In genomic region chr6:150068786-150069648, GRCh38 we compare ENCODE assay signal across 8 cellular contexts. TPM values are rescaled to one million over a fixed set of nuclear protein-coding genes. Genes with fewer than 3 reads are reported as not detected.
DNase-seq lines count a peak whose midpoint lies in the region; ATAC-seq and TF ChIP-seq lines count a peak whose summit lies in the region.

TSS of gene ULBP3 (minus strand) at chr6:150069121. CDS start at chr6:150069066, 55 bp downstream.

- no peaks in the 10 kb centered on the region for H3K79me2 ChIP-seq in OCI-LY1 (ENCODE audit: insufficient read depth, low read length)

- ATAC-seq in GM18517 (IDR thresholded peaks at IDR 0.05; ENCODE audit: unreplicated experiment) (peak; percentile 52), HG03196 (IDR thresholded peaks at IDR 0.05; ENCODE audit: unreplicated experiment) (peak; percentile 70), esophagus mucosa (peak; percentile 90)
- peak; percentile 88 to 93 for ATAC-seq in activated T-cell treated with anti-CD3 and anti-CD28 coated beads, Interleukin-2, amount 50 U/mL, for 4 hours

- H4K20me1 ChIP-seq in OCI-LY1 (ENCODE audit: insufficient read depth, low read length) = no peaks in the 10 kb centered on the region

- peak; percentile 66; the same call in 1 of the 2 replicates for TF ChIP-seq CTCF in OCI-LY1 (IDR thresholded peaks at IDR 0.05; ENCODE audit: low read length)

- H3K9me2 ChIP-seq in OCI-LY1 (ENCODE audit: low read depth, low read length) = no peaks in the 10 kb centered on the region

- H3K4me3 ChIP-seq in OCI-LY1 (ENCODE audit: low read depth, low read length, poor library complexity, severe bottlenecking) (peak within 1 kb of the TSS; percentile 72), muscle layer of duodenum (ENCODE audit: low read depth in 1 of 2, low read length in 2 of 2) (peak within 1 kb of the TSS; percentile 59 to 77)

- H3F3A ChIP-seq in OCI-LY1 (ENCODE audit: insufficient read depth, low read length) = no peaks in the 10 kb centered on the region

- H3K27me3 ChIP-seq in OCI-LY1 (ENCODE audit: insufficient read depth, low read length) (no peaks in the 10 kb centered on the region), muscle layer of duodenum (ENCODE audit: low read depth, low read length) (no peaks in the 10 kb centered on the region)

- DNase-seq in 8988T = peak; percentile 95
- peak; percentile 56 for DNase-seq in activated T-cell treated with anti-CD3 and anti-CD28 coated beads, Interleukin-2, amount 50 U/mL, for 4 hours
- peak; percentile 14 to 47 for DNase-seq in stimulated activated CD8-positive, alpha-beta memory T cell treated with anti-CD3 and anti-CD28 coated beads, Interleukin-4, amount 100 ng/mL, for 4 hours (ENCODE audit: low read depth in 2 of 2, low spot score in 1 of 2)

- H3K36me3 Mint-ChIP-seq in activated T-cell treated with anti-CD3 and anti-CD28 coated beads, Interleukin-2, amount 50 U/mL, for 4 hours (ENCODE audit: insufficient read depth) = peaks cover 6% of the 10 kb centered on the region

- H3K4me1 Mint-ChIP-seq in activated T-cell treated with anti-CD3 and anti-CD28 coated beads, Interleukin-2, amount 50 U/mL, for 4 hours (ENCODE audit: low read depth) = peaks cover 16% of the 10 kb centered on the region

- no peaks in the 10 kb centered on the region for H3K9me3 Mint-ChIP-seq in activated T-cell treated with anti-CD3 and anti-CD28 coated beads, Interleukin-2, amount 50 U/mL, for 4 hours

- H3K4me1 ChIP-seq in OCI-LY1 (ENCODE audit: insufficient read depth, low read length, severe bottlenecking) (peaks cover 6% of the 10 kb centered on the region), muscle layer of duodenum (ENCODE audit: control insufficient read depth in 1 of 2, insufficient read depth in 2 of 2, low read length in 2 of 2) (peaks cover 0 to 10% of the 10 kb centered on the region in 2 donors)

- H2AFZ ChIP-seq in OCI-LY1 (ENCODE audit: low read length) = 0 out of 2 replicates have a peak within 1 kb of the TSS, but pooled peaks have one; percentile 1

- peak within 1 kb of the TSS; percentile 82 for H3K4me3 Mint-ChIP-seq in activated T-cell treated with anti-CD3 and anti-CD28 coated beads, Interleukin-2, amount 50 U/mL, for 4 hours

- H3K9me3 ChIP-seq in OCI-LY1 (ENCODE audit: low read length) = no peaks in the 10 kb centered on the region
- no peaks in the 10 kb centered on the region for H3K9me3 ChIP-seq in muscle layer of duodenum (ENCODE audit: control insufficient read depth in 1 of 2, low read length in 2 of 2)

- peak within 1 kb of the TSS; percentile 73 for H3K4me2 ChIP-seq in OCI-LY1 (ENCODE audit: low read length)

- no peak within 1 kb of the TSS for H3K27ac ChIP-seq in OCI-LY1 (ENCODE audit: low read depth, low read length, poor library complexity, severe bottlenecking)
- H3K27ac ChIP-seq in muscle layer of duodenum (ENCODE audit: low read length) = no peak within 1 kb of the TSS

- H3K9ac ChIP-seq in OCI-LY1 (ENCODE audit: low read length) = peak within 1 kb of the TSS; percentile 68

- peaks cover 13% of the 10 kb centered on the region for H3K27me3 Mint-ChIP-seq in activated T-cell treated with anti-CD3 and anti-CD28 coated beads, Interleukin-2, amount 50 U/mL, for 4 hours (ENCODE audit: low read depth)

- H3K36me3 ChIP-seq in OCI-LY1 (ENCODE audit: insufficient read depth, low read length) (no peaks in the 10 kb centered on the region; the same call in 1 of the 2 replicates), muscle layer of duodenum (ENCODE audit: control insufficient read depth in 1 of 2, insufficient read depth in 2 of 2, low read length in 2 of 2) (no peaks in the 10 kb centered on the region)

RNA-seq across cellular contexts. Expression of gene ULBP3, which starts in this region (rescaled TPM):
- 1 to 10 TPM in 1 of 3 donors, under 1 TPM in 2; 0.40 to 1.1 (median 0.63) TPM for total RNA-seq in activated T-cell treated with anti-CD3 and anti-CD28 coated beads, Interleukin-2, amount 50 U/mL, for 4 hours
- total RNA-seq in esophagus mucosa = 3.8 TPM

Comparison
In these comparisons a context has a peak if more than half of its experiments do, and no peak if none do; other contexts are left out.
1. DNase-seq: peak in every context shown above with its lines; median percentile 95 in 8988T; 56 in activated T-cell treated with anti-CD3 and anti-CD28 coated beads, Interleukin-2, amount 50 U/mL, for 4 hours; 30 in stimulated activated CD8-positive, alpha-beta memory T cell treated with anti-CD3 and anti-CD28 coated beads, Interleukin-4, amount 100 ng/mL, for 4 hours.